In genomic region chr6:35096129-35096852, GRCh38 we compare ENCODE assay signal across 8 cellular contexts. TPM values are rescaled to one million over a fixed set of nuclear protein-coding genes. Genes with fewer than 3 reads are reported as not detected.
DNase-seq lines count a peak whose midpoint lies in the region; ATAC-seq and TF ChIP-seq lines count a peak whose summit lies in the region.

No MANE protein-coding gene starts in this region.

- 9% methylated on average over 3 of the region's 3 CpGs for WGBS in body of pancreas, 2 donors
- 21 to 32% methylated on average over 3 of the region's 3 CpGs for WGBS in esophagus squamous epithelium, 2 donors

- H3K4me1 ChIP-seq in body of pancreas (peaks cover 11% of the 10 kb centered on the region), esophagus squamous epithelium (peaks cover 0 to 53% (median 32%) of the 10 kb centered on the region in 3 donors)

- ATAC-seq in body of pancreas (peak; percentile 53), left lobe of liver (peak; percentile 61), HG03139 (IDR thresholded peaks at IDR 0.05; ENCODE audit: unreplicated experiment) (no peak), GM18868 (IDR thresholded peaks at IDR 0.05; ENCODE audit: unreplicated experiment) (no peak)

- H3K9me3 ChIP-seq in body of pancreas (no peaks in the 10 kb centered on the region), esophagus squamous epithelium (no peaks in the 10 kb centered on the region)

- intact Hi-C loops in body of pancreas (cut with DNase I): no loop called here
- intact Hi-C loops in esophagus squamous epithelium (cut with DNase I): no loop called here

- no peaks in the 10 kb centered on the region for H3K27me3 ChIP-seq in body of pancreas
- H3K27me3 ChIP-seq in esophagus squamous epithelium: peaks cover 0 to 40% (median 0%) of the 10 kb centered on the region in 4 donors

- no peak for TF ChIP-seq CTCF in body of pancreas (IDR thresholded peaks at IDR 0.05)
- TF ChIP-seq CTCF in esophagus squamous epithelium (IDR thresholded peaks at IDR 0.05): no peak

- H3K4me3 ChIP-seq in body of pancreas (no peak overlapping the region), esophagus squamous epithelium (no peak overlapping the region)

- peak; percentile 77 for DNase-seq in AG20443 (ENCODE audit: low spot score)
- DNase-seq in NCI-H1092 (lab: John Stamatoyannopoulos, UW): peak; percentile 9
- no peak for DNase-seq in body of pancreas
- DNase-seq in left lobe of liver (ENCODE audit: low spot score): no peak
- no peak for DNase-seq in HK-2 (ENCODE audit: unreplicated experiment)
- DNase-seq in esophagus squamous epithelium (lab: John Stamatoyannopoulos, UW): no peak

- TF ChIP-seq POLR2A in body of pancreas (IDR thresholded peaks at IDR 0.05) (no peak), esophagus squamous epithelium (IDR thresholded peaks at IDR 0.05) (no peak)

- H3K27ac ChIP-seq in body of pancreas: peak overlapping the region in 2 of 4 donors; percentile 4 to 9
- H3K27ac ChIP-seq in esophagus squamous epithelium: peak overlapping the region in 2 of 4 donors; percentile 22 to 62

- H3K36me3 ChIP-seq in body of pancreas (replicated peaks in 1 of 2; ENCODE audit: insufficient read depth in 1 of 2, low read depth in 2 of 2) (no peaks in the 10 kb centered on the region), esophagus squamous epithelium (peaks cover 0 to 5% (median 0%) of the 10 kb centered on the region in 3 donors)

RNA-seq across cellular contexts. Expression of gene TCP11, which starts 44.8 kb away (rescaled TPM):
- not detected for total RNA-seq in body of pancreas
- total RNA-seq in left lobe of liver: not detected
- total RNA-seq in esophagus squamous epithelium: under 1 TPM in 1 of 4 donors, not detected in 3; 0.64 TPM

Comparison
In these comparisons a context has a peak if more than half of its experiments do, and no peak if none do; other contexts are left out.
1. DNase-seq: peak in AG20443 (single experiment) and NCI-H1092 (single experiment); none in body of pancreas (0 of 4), left lobe of liver (single experiment), HK-2 (single experiment) and esophagus squamous epithelium (single experiment).
2. ATAC-seq: peak in body of pancreas (single experiment) and left lobe of liver (single experiment); none in HG03139 (single experiment) and GM18868 (single experiment).